In genomic region chr5:100828071-100828689, GRCh38 we compare ENCODE assay signal across 8 cellular contexts.
A peak's percentile ranks its signal among the peaks of the same experiment; 100 is the strongest.
DNase-seq lines count a peak whose midpoint lies in the region; ATAC-seq and TF ChIP-seq lines count a peak whose summit lies in the region.

No MANE protein-coding gene starts in this region.

- TF ChIP-seq CTCF in GM12865 (IDR thresholded peaks at IDR 0.05; ENCODE audit: insufficient read depth, low read depth, low read length, missing control alignments) (no peak), GM20000 (IDR thresholded peaks at IDR 0.05; ENCODE audit: extremely low read depth, missing control alignments) (no peak), HFFc6 (IDR thresholded peaks at IDR 0.05) (no peak)

- H3K36me3 ChIP-seq in skeletal muscle tissue (ENCODE audit: control insufficient read depth in 3 of 3, insufficient read depth in 3 of 3, low read length in 3 of 3), result no peaks in the 10 kb centered on the region

- H3K4me1 ChIP-seq in skeletal muscle tissue (ENCODE audit: control insufficient read depth in 3 of 3, insufficient read depth in 3 of 3, low read length in 3 of 3), result peaks cover 0 to 3% (median 3%) of the 10 kb centered on the region in 3 donors

- H3K9ac ChIP-seq in skeletal muscle tissue (ENCODE audit: low read depth in 1 of 3, low read length in 3 of 3), result peak overlapping the region in 1 of 3 donors; percentile 1

- H3K4me3 Mint-ChIP-seq in HFFc6, result no peak overlapping the region

- no peaks in the 10 kb centered on the region for H3K4me1 Mint-ChIP-seq in HFFc6 (ENCODE audit: low read depth)

- H3K36me3 Mint-ChIP-seq in HFFc6 (ENCODE audit: low read depth), result no peaks in the 10 kb centered on the region

- H3K4me3 ChIP-seq in GM12865 (ENCODE audit: low read depth, low read length) (peak overlapping the region; percentile 41), skeletal muscle tissue (ENCODE audit: low read length in 3 of 3) (peak overlapping the region in 1 of 3 donors; percentile 30)

- no peaks in the 10 kb centered on the region for H3K9me3 Mint-ChIP-seq in HFFc6

- ATAC-seq in HG03521 (IDR thresholded peaks at IDR 0.05; ENCODE audit: unreplicated experiment), result peak; percentile 72

- no peak overlapping the region for H3K27ac Mint-ChIP-seq in HFFc6

- no peaks in the 10 kb centered on the region for H3K27me3 Mint-ChIP-seq in HFFc6 (ENCODE audit: insufficient read depth)

- no peaks in the 10 kb centered on the region for H3K27me3 ChIP-seq in skeletal muscle tissue (ENCODE audit: control insufficient read depth in 3 of 3, insufficient read depth in 3 of 3, low read length in 3 of 3)

- DNase-seq in GM12865 (ENCODE audit: low read depth) (peak; percentile 82), GM20000 (ENCODE audit: low spot score) (peak; percentile 29), iPS-NIHi11 (ENCODE audit: low spot score) (no peak), HFFc6 (no peak), DMS153 (lab: John Stamatoyannopoulos, UW) (no peak)

- H3K27ac ChIP-seq in cingulate gyrus (ENCODE audit: low read depth, low read length), result peak overlapping the region; percentile 26
- peak overlapping the region; percentile 50 for H3K27ac ChIP-seq in skeletal muscle tissue (ENCODE audit: low read depth, low read length)

- no peaks in the 10 kb centered on the region for H3K9me3 ChIP-seq in skeletal muscle tissue (ENCODE audit: control insufficient read depth in 3 of 3, low read length in 3 of 3)

Comparison
In these comparisons a context has a peak if more than half of its experiments do, and no peak if none do; other contexts are left out.
1. DNase-seq: peak in GM12865 (single experiment) and GM20000 (single experiment); none in iPS-NIHi11 (single experiment), HFFc6 (single experiment) and DMS153 (single experiment).